In the genomic region with DNA sequence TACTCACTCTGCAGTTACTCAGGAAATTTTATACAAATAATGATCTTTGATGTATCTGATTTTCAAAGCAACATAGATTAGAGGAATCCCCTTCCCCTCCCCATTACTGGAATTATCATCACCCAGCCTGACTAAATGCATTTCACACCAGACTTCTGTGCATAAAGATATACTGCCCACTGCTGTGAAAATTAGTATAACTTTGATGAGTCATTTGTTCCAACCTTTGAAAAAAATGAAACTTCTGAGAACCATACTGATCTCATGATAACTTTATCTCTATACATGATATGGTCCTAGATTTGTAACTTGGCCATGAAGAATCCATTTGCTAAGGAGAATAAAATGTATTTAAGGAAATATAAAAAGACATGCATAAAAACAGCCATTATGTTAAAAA, we compare ENCODE assay signal across 24 cellular contexts.
DNase-seq lines count a peak whose midpoint lies in the region; ATAC-seq, FAIRE-seq and TF ChIP-seq lines count a peak whose summit lies in the region.
"Had no signal": no experiment of that assay in that cellular context is flagged by ENCODE, and none has a peak within 500 bp of the region (broad histone marks: within the 10 kb centered on the region; RNA-seq: fewer than 3 reads in every experiment).

No MANE protein-coding gene starts in this region.

- POLR2A ChIA-PET in K562 (lab: Yijun Ruan, JAX): no interaction called here

- H3K23ac ChIP-seq in mesenchymal stem cell (ENCODE audit: low read length in 2 of 2): no peak overlapping the region

- TF ChIP-seq CTCF in K562 (IDR thresholded peaks at IDR 0.05 in 2 of 3, conservative IDR thresholded peaks at IDR 0.05 in 1 of 3; ENCODE audit: insufficient read depth in 2 of 3, low read depth in 1 of 3, low read length in 3 of 3): peak in 1 of 3 experiments; percentile 34; a peak in 2 of 6 replicates
- no peak for TF ChIP-seq CTCF in stomach (IDR thresholded peaks at IDR 0.05)
- TF ChIP-seq CTCF in osteoblast (IDR thresholded peaks at IDR 0.05; ENCODE audit: extremely low read depth, low read depth, low read length): no peak

- BruUV-seq in K562 (replicated peaks; lab: Mats Ljungman, UMichigan): no TSS peak

- H3K79me2 ChIP-seq in K562 (ENCODE audit: control insufficient read depth, insufficient read depth, low read length): no peaks in the 10 kb centered on the region
- H3K79me2 ChIP-seq in osteoblast (ENCODE audit: insufficient read depth, low read length): no peaks in the 10 kb centered on the region

- TF ChIP-seq POLR2A in K562 (conservative IDR thresholded peaks at IDR 0.05) (no peak), stomach (IDR thresholded peaks at IDR 0.05) (no peak)

- no peak overlapping the region for H2BK12ac ChIP-seq in mesenchymal stem cell (ENCODE audit: low read length in 2 of 2)

- no peak overlapping the region for H2BK15ac ChIP-seq in mesenchymal stem cell (ENCODE audit: low read depth, poor library complexity, severe bottlenecking)

- H3K4me1 ChIP-seq in K562 (replicated peaks in 1 of 2; ENCODE audit: control insufficient read depth in 2 of 2, insufficient read depth in 2 of 2, low read length in 2 of 2): peaks cover 0 to 9% of the 10 kb centered on the region in 2 experiments; a peak in 2 of 5 replicates
- H3K4me1 ChIP-seq in mesenchymal stem cell (ENCODE audit: control insufficient read depth, insufficient read depth, low read depth, low read length): no peaks in the 10 kb centered on the region
- H3K4me1 ChIP-seq in stomach: no peaks in the 10 kb centered on the region
- H3K4me1 ChIP-seq in osteoblast (ENCODE audit: insufficient read depth, low read length): peaks cover 3% of the 10 kb centered on the region
- H3K4me1 ChIP-seq: left lung had no signal

- H3K4me2 ChIP-seq in K562 (ENCODE audit: insufficient read depth, low read length): no peak overlapping the region
- H3K4me2 ChIP-seq in mesenchymal stem cell (ENCODE audit: low read length, poor library complexity, severe bottlenecking): no peak overlapping the region
- H3K4me2 ChIP-seq in osteoblast (ENCODE audit: insufficient read depth, low read length): no peak overlapping the region
- H3K4me2 ChIP-seq: neural progenitor cell had no signal

- no peak overlapping the region for H2BK5ac ChIP-seq in mesenchymal stem cell (ENCODE audit: low read depth, low read length, poor library complexity, severe bottlenecking)

- H3K9me3 Mint-ChIP-seq in activated T-cell treated with anti-CD3 and anti-CD28 coated beads, Interleukin-2, amount 50 U/mL, for 4 hours: no peaks in the 10 kb centered on the region
- H3K9me3 Mint-ChIP-seq: brain, neural progenitor cell had no signal

- no peak overlapping the region for H3K4me3 Mint-ChIP-seq in activated T-cell treated with anti-CD3 and anti-CD28 coated beads, Interleukin-2, amount 50 U/mL, for 4 hours
- H3K4me3 Mint-ChIP-seq: brain; CD4-positive, CD25-positive, alpha-beta regulatory T cell; neural progenitor cell had no signal

- H4K8ac ChIP-seq in mesenchymal stem cell (ENCODE audit: low read length): no peak overlapping the region

- H2AFZ ChIP-seq in K562 (ENCODE audit: low read depth, low read length) (no peak overlapping the region), mesenchymal stem cell (ENCODE audit: low read depth, low read length) (no peak overlapping the region), osteoblast (ENCODE audit: low read length) (no peak overlapping the region)
- H2AFZ ChIP-seq: neural progenitor cell had no signal

- in situ Hi-C loops in K562 (cut with MboI): no loop called here

- no peak for FAIRE-seq in K562 (lab: Jason Lieb, UNC)
- FAIRE-seq: GM12891 had no signal

- peaks cover 4% of the 10 kb centered on the region for H3K79me1 ChIP-seq in mesenchymal stem cell (replicated peaks; ENCODE audit: low read length, poor library complexity, severe bottlenecking)

- H3K18ac ChIP-seq in mesenchymal stem cell (ENCODE audit: low read depth in 1 of 2, low read length in 2 of 2): no peak overlapping the region

- H3K36me3 ChIP-seq in K562 (ENCODE audit: control insufficient read depth, insufficient read depth, low read length): no peaks in the 10 kb centered on the region
- no peaks in the 10 kb centered on the region for H3K36me3 ChIP-seq in mesenchymal stem cell (ENCODE audit: control insufficient read depth in 1 of 2, insufficient read depth in 2 of 2, low read depth in 1 of 2, low read length in 2 of 2)
- H3K36me3 ChIP-seq in stomach: no peaks in the 10 kb centered on the region
- no peaks in the 10 kb centered on the region for H3K36me3 ChIP-seq in osteoblast (ENCODE audit: insufficient read depth, low read length)
- H3K36me3 ChIP-seq: left lung, neural progenitor cell had no signal

- H3K9me3 ChIP-seq in K562 (replicated peaks; ENCODE audit: control insufficient read depth, insufficient read depth, low read depth, low read length): no peaks in the 10 kb centered on the region
- no peaks in the 10 kb centered on the region for H3K9me3 ChIP-seq in mesenchymal stem cell (ENCODE audit: control insufficient read depth, low read length)
- H3K9me3 ChIP-seq in stomach: no peaks in the 10 kb centered on the region
- H3K9me3 ChIP-seq in osteoblast (ENCODE audit: low read depth, low read length): no peaks in the 10 kb centered on the region
- H3K9me3 ChIP-seq: left lung had no signal

- no peak for DNase-seq in activated T-cell treated with anti-CD3 and anti-CD28 coated beads, Interleukin-2, amount 50 U/mL, for 4 hours
- no peak for DNase-seq in activated T-cell treated with anti-CD3 and anti-CD28 coated beads, Interleukin-2, amount 50 U/mL, for 48 hours
- DNase-seq in LHCN-M2 (ENCODE audit: low read depth) (peak; percentile 54), K562 (ENCODE audit: extremely low read depth in 1 of 4, low spot score in 3 of 4) (peak in 1 of 4 experiments; percentile 52), mesenchymal stem cell (peak; percentile 59), stomach (no peak), osteoblast (ENCODE audit: insufficient read length, low spot score, missing footprints) (no peak), SHP77 (lab: John Stamatoyannopoulos, UW) (no peak)
- DNase-seq: activated CD4-positive, alpha-beta T cell treated with anti-CD3 and anti-CD28 coated beads for 1 hour; CD4-positive, CD25-positive, alpha-beta regulatory T cell; dermis blood vessel endothelial cell; DMS153; left lung; midbrain; MM.1S; NCI-H1694 treated with DMSO at 0.1 percent for 48 hours; NCI-H82; stimulated activated CD8-positive, alpha-beta memory T cell treated with anti-CD3 and anti-CD28 coated beads, Interleukin-4, amount 100 ng/mL, for 48 hours; T1000 had no signal

- H3K4me3 ChIP-seq in K562: no peak overlapping the region
- no peak overlapping the region for H3K4me3 ChIP-seq in mesenchymal stem cell (ENCODE audit: insufficient read depth in 1 of 2, low read depth in 1 of 2, low read length in 2 of 2)
- H3K4me3 ChIP-seq in stomach: no peak overlapping the region
- H3K4me3 ChIP-seq in osteoblast (ENCODE audit: insufficient read depth, low read length): no peak overlapping the region
- H3K4me3 ChIP-seq: left lung, neural progenitor cell had no signal

- H3K27ac ChIP-seq in K562 (ENCODE audit: extremely low read depth, low read depth, low read length) (no peak overlapping the region), mesenchymal stem cell (ENCODE audit: low read length, poor library complexity, severe bottlenecking) (no peak overlapping the region), stomach (no peak overlapping the region), osteoblast (ENCODE audit: low read depth, low read length) (no peak overlapping the region)
- H3K27ac ChIP-seq: left lung, neural progenitor cell had no signal

- H3K9ac ChIP-seq in K562 (ENCODE audit: insufficient read depth in 1 of 2, low read depth in 2 of 2, low read length in 2 of 2): no peak overlapping the region
- no peak overlapping the region for H3K9ac ChIP-seq in mesenchymal stem cell (ENCODE audit: low read length)
- H3K9ac ChIP-seq: neural progenitor cell had no signal

- peak; percentile 48 to 62 for ATAC-seq in activated T-cell treated with anti-CD3 and anti-CD28 coated beads, Interleukin-2, amount 50 U/mL, for 4 hours
- ATAC-seq in K562: peak; percentile 40
- ATAC-seq: HCT116, left lung, Panc1 had no signal

- no peak overlapping the region for H2BK120ac ChIP-seq in mesenchymal stem cell (ENCODE audit: low read depth, low read length)

- no peak overlapping the region for H3K14ac ChIP-seq in mesenchymal stem cell (ENCODE audit: low read length in 2 of 2)

- H3K27me3 Mint-ChIP-seq in activated T-cell treated with anti-CD3 and anti-CD28 coated beads, Interleukin-2, amount 50 U/mL, for 4 hours (ENCODE audit: low read depth): no peaks in the 10 kb centered on the region
- H3K27me3 Mint-ChIP-seq: brain; CD4-positive, CD25-positive, alpha-beta regulatory T cell had no signal

- H4K20me1 ChIP-seq in K562 (replicated peaks; ENCODE audit: control insufficient read depth, insufficient read depth, low read length): no peaks in the 10 kb centered on the region
- no peaks in the 10 kb centered on the region for H4K20me1 ChIP-seq in osteoblast (ENCODE audit: insufficient read depth, low read length)

- no peak for TF ChIP-seq RAD21 in K562 (CRISPR knock-in tag; conservative IDR thresholded peaks at IDR 0.05 in 1 of 2, IDR thresholded peaks at IDR 0.05 in 1 of 2)

- no peak overlapping the region for H4K91ac ChIP-seq in mesenchymal stem cell (ENCODE audit: low read length)

- no peaks in the 10 kb centered on the region for H3K36me3 Mint-ChIP-seq in activated T-cell treated with anti-CD3 and anti-CD28 coated beads, Interleukin-2, amount 50 U/mL, for 4 hours (ENCODE audit: insufficient read depth)
- H3K36me3 Mint-ChIP-seq: brain; CD4-positive, CD25-positive, alpha-beta regulatory T cell; neural progenitor cell had no signal

- no peak overlapping the region for H2AK5ac ChIP-seq in mesenchymal stem cell (ENCODE audit: low read length, severe bottlenecking)

- TF ChIP-seq EP300 in K562 (IDR thresholded peaks at IDR 0.05; ENCODE audit: low read length): peak; percentile 82
- no peak for TF ChIP-seq EP300 in stomach (IDR thresholded peaks at IDR 0.05)

- H3K27me3 ChIP-seq in K562 (ENCODE audit: control insufficient read depth in 2 of 2, insufficient read depth in 2 of 2, low read length in 2 of 2) (peaks cover 0 to 2% of the 10 kb centered on the region in 2 experiments; a peak in 1 of 5 replicates), mesenchymal stem cell (ENCODE audit: control insufficient read depth in 1 of 2, insufficient read depth in 1 of 2, low read length in 2 of 2) (no peaks in the 10 kb centered on the region), stomach (no peaks in the 10 kb centered on the region), osteoblast (ENCODE audit: insufficient read depth, low read length) (no peaks in the 10 kb centered on the region)
- H3K27me3 ChIP-seq: left lung, neural progenitor cell had no signal

- H3K4me1 Mint-ChIP-seq in activated T-cell treated with anti-CD3 and anti-CD28 coated beads, Interleukin-2, amount 50 U/mL, for 4 hours (ENCODE audit: low read depth): no peaks in the 10 kb centered on the region
- H3K4me1 Mint-ChIP-seq: CD4-positive, CD25-positive, alpha-beta regulatory T cell had no signal

- no peak overlapping the region for H3K4ac ChIP-seq in mesenchymal stem cell (ENCODE audit: low read depth in 1 of 2, low read length in 2 of 2)

- no peaks in the 10 kb centered on the region for H3K9me1 ChIP-seq in K562 (ENCODE audit: control insufficient read depth, insufficient read depth, low read length)

- CTCF ChIA-PET in K562 (lab: Yijun Ruan, JAX; ENCODE audit: low intra/inter-chr PET ratio): no interaction called here

- intact Hi-C loops in K562 (cut with micrococcal nuclease): no loop called here
- intact Hi-C loops in stomach (cut with DNase I; ENCODE audit: low total_unique reads): no loop called here

Comparison
In these comparisons a context has a peak if more than half of its experiments do, and no peak if none do; other contexts are left out.
1. DNase-seq: peak in LHCN-M2 (single experiment) and mesenchymal stem cell (single experiment); none in activated T-cell treated with anti-CD3 and anti-CD28 coated beads, Interleukin-2, amount 50 U/mL, for 4 hours (single experiment), activated T-cell treated with anti-CD3 and anti-CD28 coated beads, Interleukin-2, amount 50 U/mL, for 48 hours (0 of 2), stomach (single experiment), osteoblast (single experiment) and SHP77 (0 of 2).